Comparison of ENCODE assay signal across 14 cellular contexts in the genomic region with DNA sequence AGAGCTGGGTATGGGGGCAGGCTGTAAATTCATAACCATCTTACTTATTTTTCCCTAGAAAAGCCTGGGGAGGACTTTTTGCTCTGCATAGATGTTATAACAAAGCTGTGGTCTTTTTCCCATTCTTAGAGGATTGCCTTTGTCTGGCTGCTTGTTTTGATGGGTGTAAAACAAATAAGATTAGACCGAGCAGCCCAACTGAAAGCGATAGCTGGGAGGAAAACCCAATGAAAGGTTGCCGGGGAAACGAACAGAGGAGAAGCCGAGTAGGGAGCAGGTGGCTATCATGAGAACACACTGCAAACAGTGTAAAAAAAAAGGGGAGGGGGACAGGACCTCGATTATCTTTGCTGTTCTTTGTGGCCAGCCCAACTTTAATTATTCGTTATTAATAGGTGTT. TPM values are rescaled to one million over a fixed set of nuclear protein-coding genes. Genes with fewer than 3 reads are reported as not detected.
DNase-seq lines count a peak whose midpoint lies in the region; ATAC-seq and TF ChIP-seq lines count a peak whose summit lies in the region.
"Had no signal": no experiment of that assay in that cellular context is flagged by ENCODE, and none has a peak within 500 bp of the region (broad histone marks: within the 10 kb centered on the region; RNA-seq: fewer than 3 reads in every experiment).

No MANE protein-coding gene starts in this region.

- H3K27ac Mint-ChIP-seq in activated T-cell treated with anti-CD3 and anti-CD28 coated beads, Interleukin-2, amount 50 U/mL, for 72 hours = no peak overlapping the region
- H3K27ac Mint-ChIP-seq: activated B cell treated with CpG ODN at 0.5 μM for 24 hours had no signal

- H3K9me3 ChIP-seq in endocrine pancreas (ENCODE audit: control insufficient read depth, low read length) (no peaks in the 10 kb centered on the region), thymus (ENCODE audit: control insufficient read depth) (no peaks in the 10 kb centered on the region), upper lobe of right lung (no peaks in the 10 kb centered on the region)
- H3K9me3 ChIP-seq: A549, mucosa of descending colon, upper lobe of left lung had no signal

- peaks cover 48% of the 10 kb centered on the region for H3K27me3 Mint-ChIP-seq in activated T-cell treated with anti-CD3 and anti-CD28 coated beads, Interleukin-2, amount 50 U/mL, for 72 hours (ENCODE audit: low read depth)
- H3K27me3 Mint-ChIP-seq in activated T-cell treated with anti-CD3 and anti-CD28 coated beads, Interleukin-2, amount 50 U/mL, for 4 hours (ENCODE audit: low read depth) = peaks cover 66% of the 10 kb centered on the region

- H3K4me1 ChIP-seq in endocrine pancreas (ENCODE audit: control insufficient read depth, insufficient read depth, low read length) (peaks cover 28% of the 10 kb centered on the region), thymus (ENCODE audit: control insufficient read depth, insufficient read depth, low read length) (peaks cover 3% of the 10 kb centered on the region), upper lobe of right lung (no peaks in the 10 kb centered on the region)
- H3K4me1 ChIP-seq: A549, upper lobe of left lung had no signal

- 2% methylated on average over 7 of the region's 7 CpGs for WGBS in thymus

- no peak overlapping the region for H3K27ac ChIP-seq in thymus (ENCODE audit: low read depth)
- H3K27ac ChIP-seq in upper lobe of right lung = no peak overlapping the region
- H3K27ac ChIP-seq: A549, upper lobe of left lung had no signal

- no peaks in the 10 kb centered on the region for H3K27me3 ChIP-seq in endocrine pancreas (ENCODE audit: control insufficient read depth, insufficient read depth, low read length)
- H3K27me3 ChIP-seq in thymus (ENCODE audit: control insufficient read depth, insufficient read depth) = no peaks in the 10 kb centered on the region
- H3K27me3 ChIP-seq in upper lobe of right lung = peaks cover 38% of the 10 kb centered on the region
- H3K27me3 ChIP-seq: upper lobe of left lung had no signal

- H3K9ac ChIP-seq in endocrine pancreas (ENCODE audit: control insufficient read depth, insufficient read depth, low read length) = peak overlapping the region; percentile 3

- H3K36me3 ChIP-seq in endocrine pancreas (ENCODE audit: control insufficient read depth, insufficient read depth, low read length) (no peaks in the 10 kb centered on the region), thymus (ENCODE audit: control insufficient read depth, insufficient read depth) (no peaks in the 10 kb centered on the region), upper lobe of right lung (no peaks in the 10 kb centered on the region)
- H3K36me3 ChIP-seq: upper lobe of left lung had no signal

- peak overlapping the region; percentile 66 to 73 for H3K4me3 Mint-ChIP-seq in activated T-cell treated with anti-CD3 and anti-CD28 coated beads, Interleukin-2, amount 50 U/mL, for 72 hours
- H3K4me3 Mint-ChIP-seq in activated T-cell treated with anti-CD3 and anti-CD28 coated beads, Interleukin-2, amount 50 U/mL, for 4 hours = no peak overlapping the region
- H3K4me3 Mint-ChIP-seq: activated B cell treated with CpG ODN at 0.5 μM for 24 hours had no signal

- peaks cover 20% of the 10 kb centered on the region for H3K4me1 Mint-ChIP-seq in activated T-cell treated with anti-CD3 and anti-CD28 coated beads, Interleukin-2, amount 50 U/mL, for 72 hours (ENCODE audit: low read depth)
- H3K4me1 Mint-ChIP-seq in activated T-cell treated with anti-CD3 and anti-CD28 coated beads, Interleukin-2, amount 50 U/mL, for 4 hours (ENCODE audit: low read depth) = peaks cover 13% of the 10 kb centered on the region

- TF ChIP-seq CTCF in upper lobe of right lung (IDR thresholded peaks at IDR 0.05) = no peak

- ATAC-seq in activated T-cell treated with anti-CD3 and anti-CD28 coated beads, Interleukin-2, amount 50 U/mL, for 72 hours (replicated peaks in 1 of 2) = no peak
- no peak for ATAC-seq in activated T-cell treated with anti-CD3 and anti-CD28 coated beads, Interleukin-2, amount 50 U/mL, for 4 hours
- no peak for ATAC-seq in GM21367 (IDR thresholded peaks at IDR 0.05; ENCODE audit: unreplicated experiment)
- ATAC-seq in upper lobe of right lung = no peak
- ATAC-seq: A549, mucosa of descending colon had no signal

- no peaks in the 10 kb centered on the region for H3K9me3 Mint-ChIP-seq in activated T-cell treated with anti-CD3 and anti-CD28 coated beads, Interleukin-2, amount 50 U/mL, for 72 hours
- H3K9me3 Mint-ChIP-seq in activated T-cell treated with anti-CD3 and anti-CD28 coated beads, Interleukin-2, amount 50 U/mL, for 4 hours = no peaks in the 10 kb centered on the region
- H3K9me3 Mint-ChIP-seq: activated B cell treated with CpG ODN at 0.5 μM for 24 hours had no signal

- H3K36me3 Mint-ChIP-seq in activated T-cell treated with anti-CD3 and anti-CD28 coated beads, Interleukin-2, amount 50 U/mL, for 72 hours (ENCODE audit: insufficient read depth in 2 of 2) = no peaks in the 10 kb centered on the region
- H3K36me3 Mint-ChIP-seq in activated T-cell treated with anti-CD3 and anti-CD28 coated beads, Interleukin-2, amount 50 U/mL, for 4 hours (ENCODE audit: insufficient read depth) = no peaks in the 10 kb centered on the region

- intact Hi-C loops in upper lobe of right lung (cut with DNase I) = no loop called here

- no peak for DNase-seq in activated T-cell treated with anti-CD3 and anti-CD28 coated beads, Interleukin-2, amount 50 U/mL, for 72 hours
- DNase-seq in activated T-cell treated with anti-CD3 and anti-CD28 coated beads, Interleukin-2, amount 50 U/mL, for 4 hours = no peak
- DNase-seq in NCI-H526 treated with DMSO at 0.1 percent for 48 hours (lab: John Stamatoyannopoulos, UW) = peak; percentile 79
- no peak for DNase-seq in SKM-1 treated with dmso at 0.1 percent for 144 hours (lab: John Stamatoyannopoulos, UW; ENCODE audit: unreplicated experiment)
- no peak for DNase-seq in upper lobe of right lung
- DNase-seq: activated B cell treated with CpG ODN at 0.5 μM for 24 hours; stimulated activated CD4-positive, alpha-beta T cell treated with anti-CD3 and anti-CD28 coated beads, Interleukin-15, amount 100 ng/mL, for 24 hours; upper lobe of left lung had no signal

- H3K4me3 ChIP-seq in endocrine pancreas (ENCODE audit: control insufficient read depth, insufficient read depth, low read length) = peak overlapping the region; percentile 95
- H3K4me3 ChIP-seq in thymus (ENCODE audit: low read length) = peak overlapping the region; percentile 35
- H3K4me3 ChIP-seq in upper lobe of right lung = no peak overlapping the region
- H3K4me3 ChIP-seq: A549, mucosa of descending colon, upper lobe of left lung had no signal

RNA-seq across cellular contexts. Expression of a gene that starts 1.9 kb away (rescaled TPM):
- total RNA-seq in activated T-cell treated with anti-CD3 and anti-CD28 coated beads, Interleukin-2, amount 50 U/mL, for 72 hours = not detected
- not detected for total RNA-seq in activated T-cell treated with anti-CD3 and anti-CD28 coated beads, Interleukin-2, amount 50 U/mL, for 4 hours
- polyA plus RNA-seq in thymus = 0.55 TPM
- total RNA-seq in upper lobe of right lung = 0.12 TPM
- total RNA-seq: activated B cell treated with CpG ODN at 0.5 μM for 24 hours, fibroblast of lung had no signal
- polyA plus RNA-seq: A549, fibroblast of lung had no signal
